ENCODE assay signal across 1 cellular context in the genomic region with DNA sequence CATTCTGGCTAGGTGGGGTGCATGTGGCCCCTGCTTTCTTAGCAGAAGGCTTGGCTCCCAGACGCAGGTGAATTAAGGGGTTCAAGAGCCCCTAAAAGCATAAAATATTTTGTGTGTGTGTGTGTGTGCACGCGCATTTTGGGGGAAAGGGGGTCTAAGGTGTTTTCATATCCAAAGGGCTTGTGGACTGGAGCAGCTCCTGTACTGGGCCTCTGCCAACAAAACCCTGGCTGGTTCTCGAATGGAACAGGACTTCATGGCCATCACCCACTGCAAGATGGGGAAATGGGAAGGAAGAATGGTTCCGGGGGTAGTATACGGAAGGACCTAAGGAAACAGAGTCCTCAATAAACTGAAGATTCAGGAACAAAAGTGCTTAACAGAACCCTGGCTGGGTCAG.
TF ChIP-seq lines count a peak whose summit lies in the region.

No MANE protein-coding gene starts in this region.

TF ChIP-seq in WTC11, 78 proteins besides CTCF, POLR2A, EP300 and RAD21 (continued from another document):
- TF ChIP-seq, protein P1, sequence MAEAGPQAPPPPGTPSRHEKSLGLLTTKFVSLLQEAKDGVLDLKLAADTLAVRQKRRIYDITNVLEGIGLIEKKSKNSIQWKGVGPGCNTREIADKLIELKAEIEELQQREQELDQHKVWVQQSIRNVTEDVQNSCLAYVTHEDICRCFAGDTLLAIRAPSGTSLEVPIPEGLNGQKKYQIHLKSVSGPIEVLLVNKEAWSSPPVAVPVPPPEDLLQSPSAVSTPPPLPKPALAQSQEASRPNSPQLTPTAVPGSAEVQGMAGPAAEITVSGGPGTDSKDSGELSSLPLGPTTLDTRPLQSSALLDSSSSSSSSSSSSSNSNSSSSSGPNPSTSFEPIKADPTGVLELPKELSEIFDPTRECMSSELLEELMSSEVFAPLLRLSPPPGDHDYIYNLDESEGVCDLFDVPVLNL (CRISPR knock-in tag; IDR thresholded peaks at IDR 0.05; ENCODE audit: borderline replicate concordance, low read depth): no peak
- no peak for TF ChIP-seq JUN (CRISPR knock-in tag; IDR thresholded peaks at IDR 0.05)
- TF ChIP-seq, protein P2, sequence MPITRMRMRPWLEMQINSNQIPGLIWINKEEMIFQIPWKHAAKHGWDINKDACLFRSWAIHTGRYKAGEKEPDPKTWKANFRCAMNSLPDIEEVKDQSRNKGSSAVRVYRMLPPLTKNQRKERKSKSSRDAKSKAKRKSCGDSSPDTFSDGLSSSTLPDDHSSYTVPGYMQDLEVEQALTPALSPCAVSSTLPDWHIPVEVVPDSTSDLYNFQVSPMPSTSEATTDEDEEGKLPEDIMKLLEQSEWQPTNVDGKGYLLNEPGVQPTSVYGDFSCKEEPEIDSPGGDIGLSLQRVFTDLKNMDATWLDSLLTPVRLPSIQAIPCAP (CRISPR knock-in tag; IDR thresholded peaks at IDR 0.05): no peak
- TF ChIP-seq, protein P3, sequence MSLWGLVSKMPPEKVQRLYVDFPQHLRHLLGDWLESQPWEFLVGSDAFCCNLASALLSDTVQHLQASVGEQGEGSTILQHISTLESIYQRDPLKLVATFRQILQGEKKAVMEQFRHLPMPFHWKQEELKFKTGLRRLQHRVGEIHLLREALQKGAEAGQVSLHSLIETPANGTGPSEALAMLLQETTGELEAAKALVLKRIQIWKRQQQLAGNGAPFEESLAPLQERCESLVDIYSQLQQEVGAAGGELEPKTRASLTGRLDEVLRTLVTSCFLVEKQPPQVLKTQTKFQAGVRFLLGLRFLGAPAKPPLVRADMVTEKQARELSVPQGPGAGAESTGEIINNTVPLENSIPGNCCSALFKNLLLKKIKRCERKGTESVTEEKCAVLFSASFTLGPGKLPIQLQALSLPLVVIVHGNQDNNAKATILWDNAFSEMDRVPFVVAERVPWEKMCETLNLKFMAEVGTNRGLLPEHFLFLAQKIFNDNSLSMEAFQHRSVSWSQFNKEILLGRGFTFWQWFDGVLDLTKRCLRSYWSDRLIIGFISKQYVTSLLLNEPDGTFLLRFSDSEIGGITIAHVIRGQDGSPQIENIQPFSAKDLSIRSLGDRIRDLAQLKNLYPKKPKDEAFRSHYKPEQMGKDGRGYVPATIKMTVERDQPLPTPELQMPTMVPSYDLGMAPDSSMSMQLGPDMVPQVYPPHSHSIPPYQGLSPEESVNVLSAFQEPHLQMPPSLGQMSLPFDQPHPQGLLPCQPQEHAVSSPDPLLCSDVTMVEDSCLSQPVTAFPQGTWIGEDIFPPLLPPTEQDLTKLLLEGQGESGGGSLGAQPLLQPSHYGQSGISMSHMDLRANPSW (CRISPR knock-in tag; conservative IDR thresholded peaks at IDR 0.05; ENCODE audit: low read depth): no peak
TF ChIP-seq in WTC11: peak in this region for 0.
